15 cellular contexts compared by ENCODE assay signal in the genomic region with DNA sequence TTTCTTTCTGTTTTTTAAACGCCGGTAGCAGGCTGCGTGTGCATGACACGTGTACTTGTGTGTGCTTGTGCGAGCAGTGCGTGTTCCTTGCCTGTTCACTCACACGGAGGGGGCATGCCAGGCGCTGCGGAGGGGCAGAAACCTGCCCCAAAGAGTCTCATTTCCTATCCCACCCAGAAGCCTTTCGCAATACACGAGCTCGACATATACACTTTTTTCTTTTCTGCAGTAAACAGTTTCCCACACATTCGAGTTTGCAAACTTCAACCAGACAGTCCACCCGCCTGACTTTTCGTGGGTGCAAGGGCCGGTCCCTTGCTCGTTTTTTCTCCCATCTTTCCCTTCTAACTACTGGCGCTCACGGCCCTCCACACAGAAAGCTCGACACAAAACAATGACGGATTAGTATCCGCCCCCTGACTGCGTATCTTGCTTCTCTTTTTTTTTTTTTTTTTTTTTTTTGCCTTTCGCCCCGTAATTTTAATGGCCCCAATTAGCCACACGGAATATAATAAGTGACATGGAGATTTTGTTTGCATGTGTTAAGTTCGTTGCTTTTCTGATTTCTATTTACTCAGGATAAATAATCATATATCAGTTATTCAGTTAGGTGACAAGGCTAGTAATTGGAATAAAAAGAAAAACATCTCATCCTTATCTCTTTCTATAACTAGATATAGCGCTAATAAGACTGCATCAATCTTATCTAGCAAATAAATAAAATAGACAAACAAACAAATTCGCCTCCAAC. TPM values are rescaled to one million over a fixed set of nuclear protein-coding genes. Genes with fewer than 3 reads are reported as not detected.
A peak's percentile ranks its signal among the peaks of the same experiment; 100 is the strongest.
DNase-seq lines count a peak whose midpoint lies in the region; ATAC-seq and TF ChIP-seq lines count a peak whose summit lies in the region.
"Had no signal": no experiment of that assay in that cellular context is flagged by ENCODE, and none has a peak within 500 bp of the region (broad histone marks: within the 10 kb centered on the region; RNA-seq: fewer than 3 reads in every experiment).

No MANE protein-coding gene starts in this region.

- CTCF ChIA-PET in activated CD4-positive, alpha-beta T cell treated with anti-CD3 and anti-CD28 coated beads for 36 hours (lab: Charles Lee) = interaction anchor here (0.7 to 1.3 kb wide), 2 partner anchors 19 to 21 kb away, joined by 3 read pairs; no protein-coding TSS in a partner anchor

- no peak for TF ChIP-seq CTCF in neural crest cell (conservative IDR thresholded peaks at IDR 0.05)

- no peak overlapping the region for H3K4me3 ChIP-seq in H7 (ENCODE audit: insufficient read depth, low read depth, low read length)
- H3K4me3 ChIP-seq: PC-9, upper lobe of right lung had no signal

- no peaks in the 10 kb centered on the region for H3K36me3 ChIP-seq in H7 (replicated peaks; ENCODE audit: control insufficient read depth, insufficient read depth, low read length)
- H3K36me3 ChIP-seq: upper lobe of right lung had no signal

- POLR2A ChIA-PET in activated CD4-positive, alpha-beta T cell treated with anti-CD3 and anti-CD28 coated beads for 36 hours (lab: Charles Lee) = interaction anchor here (0.7 kb wide), 1 partner anchor 407 kb away, joined by 6 read pairs; no protein-coding TSS in a partner anchor

- no peaks in the 10 kb centered on the region for H3K36me3 Mint-ChIP-seq in activated CD4-positive, alpha-beta T cell treated with anti-CD3 and anti-CD28 coated beads for 36 hours (ENCODE audit: low read depth)
- peaks cover 3% of the 10 kb centered on the region for H3K36me3 Mint-ChIP-seq in activated naive CD8-positive, alpha-beta T cell treated with anti-CD3 and anti-CD28 coated beads, Interleukin-2, amount 50 U/mL, for 24 hours (ENCODE audit: low read depth)
- no peaks in the 10 kb centered on the region for H3K36me3 Mint-ChIP-seq in neural crest cell (ENCODE audit: low read depth)
- H3K36me3 Mint-ChIP-seq: mesothelial cell of epicardium had no signal

- peaks cover 98% of the 10 kb centered on the region for H3K27me3 ChIP-seq in H7 (ENCODE audit: control insufficient read depth, insufficient read depth, low read length)

- peaks cover 25% of the 10 kb centered on the region for H3K4me1 Mint-ChIP-seq in activated CD4-positive, alpha-beta T cell treated with anti-CD3 and anti-CD28 coated beads for 36 hours
- peaks cover 25% of the 10 kb centered on the region for H3K4me1 Mint-ChIP-seq in activated naive CD8-positive, alpha-beta T cell treated with anti-CD3 and anti-CD28 coated beads, Interleukin-2, amount 50 U/mL, for 24 hours
- peaks cover 35% of the 10 kb centered on the region for H3K4me1 Mint-ChIP-seq in neural crest cell

- peak overlapping the region; percentile 32 for H3K4me3 Mint-ChIP-seq in activated CD4-positive, alpha-beta T cell treated with anti-CD3 and anti-CD28 coated beads for 36 hours
- H3K4me3 Mint-ChIP-seq in activated naive CD8-positive, alpha-beta T cell treated with anti-CD3 and anti-CD28 coated beads, Interleukin-2, amount 50 U/mL, for 24 hours = peak overlapping the region; percentile 44
- H3K4me3 Mint-ChIP-seq in neural crest cell = peak overlapping the region; percentile 25

- ATAC-seq in activated CD4-positive, alpha-beta T cell treated with anti-CD3 and anti-CD28 coated beads for 36 hours = no peak
- ATAC-seq in activated naive CD8-positive, alpha-beta T cell treated with anti-CD3 and anti-CD28 coated beads, Interleukin-2, amount 50 U/mL, for 24 hours = no peak
- ATAC-seq in GM21723 (IDR thresholded peaks at IDR 0.05; ENCODE audit: unreplicated experiment) = no peak
- ATAC-seq: right cardiac atrium, upper lobe of right lung had no signal

- peak; percentile 10 for DNase-seq in activated CD4-positive, alpha-beta T cell treated with anti-CD3 and anti-CD28 coated beads for 36 hours
- DNase-seq in activated CD4-positive, alpha-beta T cell treated with anti-CD3 and anti-CD28 coated beads, Interleukin-2, amount 50 U/mL, for 4 hours = no peak
- DNase-seq in H7 = peak; percentile 57
- DNase-seq in activated naive CD8-positive, alpha-beta T cell treated with anti-CD3 and anti-CD28 coated beads, Interleukin-2, amount 50 U/mL, for 24 hours = no peak
- no peak for DNase-seq in neural crest cell (ENCODE audit: low read depth, low spot score)
- DNase-seq in SW 1271 (lab: John Stamatoyannopoulos, UW) = no peak
- no peak for DNase-seq in AG08396 (ENCODE audit: low spot score)
- DNase-seq: activated CD4-positive, CD25-positive, alpha-beta regulatory T cell; amniotic stem cell; GF-D8; PC-9; upper lobe of right lung had no signal

- peaks cover 2% of the 10 kb centered on the region for H3K9me3 Mint-ChIP-seq in activated CD4-positive, alpha-beta T cell treated with anti-CD3 and anti-CD28 coated beads for 36 hours (ENCODE audit: low read depth)
- peaks cover 8% of the 10 kb centered on the region for H3K9me3 Mint-ChIP-seq in activated naive CD8-positive, alpha-beta T cell treated with anti-CD3 and anti-CD28 coated beads, Interleukin-2, amount 50 U/mL, for 24 hours
- no peaks in the 10 kb centered on the region for H3K9me3 Mint-ChIP-seq in neural crest cell
- H3K9me3 Mint-ChIP-seq: mesothelial cell of epicardium had no signal

- H3K27me3 Mint-ChIP-seq in activated CD4-positive, alpha-beta T cell treated with anti-CD3 and anti-CD28 coated beads for 36 hours = peaks cover 76% of the 10 kb centered on the region
- H3K27me3 Mint-ChIP-seq in activated naive CD8-positive, alpha-beta T cell treated with anti-CD3 and anti-CD28 coated beads, Interleukin-2, amount 50 U/mL, for 24 hours = peaks cover 90% of the 10 kb centered on the region
- H3K27me3 Mint-ChIP-seq in neural crest cell (ENCODE audit: low read depth) = peaks cover 99% of the 10 kb centered on the region

- intact Hi-C loops in activated CD4-positive, alpha-beta T cell treated with anti-CD3 and anti-CD28 coated beads for 36 hours (cut with DNase I, micrococcal nuclease) = loop anchor here (2.0 to 10.0 kb wide), 4 partner anchors 17 to 329 kb away; a partner anchor contains a TSS

- H3K27ac Mint-ChIP-seq in activated CD4-positive, alpha-beta T cell treated with anti-CD3 and anti-CD28 coated beads for 36 hours = no peak overlapping the region
- no peak overlapping the region for H3K27ac Mint-ChIP-seq in activated naive CD8-positive, alpha-beta T cell treated with anti-CD3 and anti-CD28 coated beads, Interleukin-2, amount 50 U/mL, for 24 hours
- H3K27ac Mint-ChIP-seq in neural crest cell (ENCODE audit: unreplicated experiment) = no peak overlapping the region
- H3K27ac Mint-ChIP-seq: mesothelial cell of epicardium had no signal

RNA-seq across cellular contexts. Expression of a gene that starts 5.3 kb away (rescaled TPM):
- not detected for total RNA-seq in activated CD4-positive, alpha-beta T cell treated with anti-CD3 and anti-CD28 coated beads for 36 hours
- total RNA-seq in H7 (2014; rRNA removed; shearing (Covaris generic)) = not detected in 2 replicates
- 2.1 and 3.1 TPM in 2 replicates for total RNA-seq in neural crest cell
- total RNA-seq: mesothelial cell of epicardium, PC-9, right cardiac atrium, upper lobe of right lung had no signal

Comparison
In these comparisons a context has a peak if more than half of its experiments do, and no peak if none do; other contexts are left out.
1. DNase-seq: peak in activated CD4-positive, alpha-beta T cell treated with anti-CD3 and anti-CD28 coated beads for 36 hours (single experiment) and H7 (single experiment); none in activated CD4-positive, alpha-beta T cell treated with anti-CD3 and anti-CD28 coated beads, Interleukin-2, amount 50 U/mL, for 4 hours (0 of 2), activated naive CD8-positive, alpha-beta T cell treated with anti-CD3 and anti-CD28 coated beads, Interleukin-2, amount 50 U/mL, for 24 hours (single experiment), neural crest cell (single experiment), SW 1271 (0 of 2) and AG08396 (single experiment).
2. Peak in every context shown above with its lines, with median percentiles within 50 percentile points of each other: H3K4me3 Mint-ChIP-seq.